ENCODE assay signal across 19 cellular contexts in genomic region chr5:148393390-148393741, GRCh38. TPM values are rescaled to one million over a fixed set of nuclear protein-coding genes. Genes with fewer than 3 reads are reported as not detected.
DNase-seq lines count a peak whose midpoint lies in the region; ATAC-seq and TF ChIP-seq lines count a peak whose summit lies in the region.
"Had no signal": no experiment of that assay in that cellular context is flagged by ENCODE, and none has a peak within 500 bp of the region (broad histone marks: within the 10 kb centered on the region; RNA-seq: fewer than 3 reads in every experiment).

No MANE protein-coding gene starts in this region.

- H3K36me3 Mint-ChIP-seq in stimulated activated naive B cell treated with anti-CD40 and anti-IgM and Interleukin-4, amounts not matched to agents 10 μg/mL and 1 μg/mL and 100 μg/mL, for 72 hours = peaks cover 28 to 32% of the 10 kb centered on the region in 2 donors

- H3K4ac ChIP-seq in mesenchymal stem cell (ENCODE audit: low read depth in 1 of 2, low read length in 2 of 2) = no peak overlapping the region

- CTCF ChIA-PET in Panc1 (lab: Charles Lee) = no interaction called here

- TF ChIP-seq EP300 in suprapubic skin (IDR thresholded peaks at IDR 0.05) = no peak

- H3K79me1 ChIP-seq in mesenchymal stem cell (replicated peaks; ENCODE audit: low read length, poor library complexity, severe bottlenecking) = peaks cover 13% of the 10 kb centered on the region

- intact Hi-C loops in Panc1 (cut with micrococcal nuclease; ENCODE audit: unreplicated experiment) = no loop called here

- no peak overlapping the region for H2BK12ac ChIP-seq in mesenchymal stem cell (ENCODE audit: low read length in 2 of 2)

- TF ChIP-seq POLR2A in suprapubic skin (IDR thresholded peaks at IDR 0.05) = no peak

- H2BK120ac ChIP-seq in mesenchymal stem cell (ENCODE audit: low read depth, low read length) = no peak overlapping the region

- in situ Hi-C loops in Panc1 (cut with HindIII; ENCODE audit: low pct_unique_long_range_greater_than_20kb, low sequenced_read_pairs) = no loop called here

- H3K18ac ChIP-seq in mesenchymal stem cell (ENCODE audit: low read depth in 1 of 2, low read length in 2 of 2) = peak overlapping the region in 1 of 2 experiments; percentile 67

- H2AFZ ChIP-seq in mesenchymal stem cell (ENCODE audit: low read depth, low read length) = no peak overlapping the region

- no peaks in the 10 kb centered on the region for H3K9me3 Mint-ChIP-seq in stimulated activated naive B cell treated with anti-CD40 and anti-IgM and Interleukin-4, amounts not matched to agents 10 μg/mL and 1 μg/mL and 100 μg/mL, for 72 hours
- H3K9me3 Mint-ChIP-seq: CD4-positive, CD25-positive, alpha-beta regulatory T cell had no signal

- no peaks in the 10 kb centered on the region for H3K36me3 ChIP-seq in H7 (replicated peaks; ENCODE audit: control insufficient read depth, insufficient read depth, low read length)
- H3K36me3 ChIP-seq in Panc1 (ENCODE audit: control insufficient read depth, insufficient read depth, low read length) = peaks cover 13% of the 10 kb centered on the region
- H3K36me3 ChIP-seq in mesenchymal stem cell (ENCODE audit: control insufficient read depth in 1 of 2, insufficient read depth in 2 of 2, low read depth in 1 of 2, low read length in 2 of 2) = peaks cover 0 to 55% of the 10 kb centered on the region in 2 experiments
- H3K36me3 ChIP-seq in suprapubic skin = peaks cover 10% of the 10 kb centered on the region
- H3K36me3 ChIP-seq: ovary had no signal

- H3K9me3 ChIP-seq in Panc1 (ENCODE audit: control insufficient read depth, insufficient read depth, low read depth, low read length) = no peaks in the 10 kb centered on the region
- no peaks in the 10 kb centered on the region for H3K9me3 ChIP-seq in mesenchymal stem cell (ENCODE audit: control insufficient read depth, low read length)
- H3K9me3 ChIP-seq in suprapubic skin = no peaks in the 10 kb centered on the region
- H3K9me3 ChIP-seq: heart left ventricle, lower lobe of right lung, ovary, tibial artery had no signal

- DNase-seq in H7 = peak; percentile 11
- peak; percentile 65 to 71 for DNase-seq in NCI-H187 (lab: John Stamatoyannopoulos, UW)
- no peak for DNase-seq in Panc1 (ENCODE audit: low read depth, low spot score)
- DNase-seq in mesenchymal stem cell = peak; percentile 67
- no peak for DNase-seq in LoVo (ENCODE audit: low spot score)
- no peak for DNase-seq in stimulated activated naive B cell treated with anti-CD40 and anti-IgM and Interleukin-4, amounts not matched to agents 10 μg/mL and 1 μg/mL and 100 μg/mL, for 72 hours
- no peak for DNase-seq in suprapubic skin (ENCODE audit: low spot score in 2 of 2)
- DNase-seq: activated effector memory CD4-positive, alpha-beta T cell treated with anti-CD3 and anti-CD28 coated beads, Interleukin-2, amount 50 U/mL, for 16 hours; CD4-positive, CD25-positive, alpha-beta regulatory T cell; heart left ventricle; lower lobe of right lung; NCI-H524 treated with DMSO at 0.1 percent for 48 hours; ovary; stimulated activated CD4-positive, alpha-beta T cell treated with anti-CD3 and anti-CD28 coated beads, Interleukin-15, amount 100 ng/mL, for 24 hours; tibial artery had no signal

- H4K8ac ChIP-seq in mesenchymal stem cell (ENCODE audit: low read length) = no peak overlapping the region

- BruUV-seq in Panc1 (replicated peaks; lab: Mats Ljungman, UMichigan) = no TSS peak

- H3K27ac ChIP-seq in Panc1 (ENCODE audit: low read length) (no peak overlapping the region), mesenchymal stem cell (ENCODE audit: low read length, poor library complexity, severe bottlenecking) (no peak overlapping the region), suprapubic skin (no peak overlapping the region)
- H3K27ac ChIP-seq: heart left ventricle, KMS-11, lower lobe of right lung, ovary, SK-N-MC, tibial artery had no signal

- ATAC-seq in Panc1 (peak; percentile 30; the same call in 1 of the 2 replicates), HG03469 (IDR thresholded peaks at IDR 0.05; ENCODE audit: unreplicated experiment) (no peak)
- ATAC-seq in stimulated activated naive B cell treated with anti-CD40 and anti-IgM and Interleukin-4, amounts not matched to agents 10 μg/mL and 1 μg/mL and 100 μg/mL, for 72 hours (replicated peaks) = no peak
- ATAC-seq: heart left ventricle, lower lobe of right lung had no signal

- no peak overlapping the region for H3K4me2 ChIP-seq in mesenchymal stem cell (ENCODE audit: low read length, poor library complexity, severe bottlenecking)
- H3K4me2 ChIP-seq: KMS-11 had no signal

- POLR2A ChIA-PET in Panc1 (lab: Charles Lee) = interaction anchor here (0.9 kb wide), 1 partner anchor 9 kb away, joined by 3 read pairs; the partner anchor contains the start of gene FBXO38

- peaks cover 33 to 46% of the 10 kb centered on the region in 2 donors for H3K4me1 Mint-ChIP-seq in stimulated activated naive B cell treated with anti-CD40 and anti-IgM and Interleukin-4, amounts not matched to agents 10 μg/mL and 1 μg/mL and 100 μg/mL, for 72 hours

- no peak overlapping the region for H2BK15ac ChIP-seq in mesenchymal stem cell (ENCODE audit: low read depth, poor library complexity, severe bottlenecking)

- TF ChIP-seq CTCF in Panc1 (IDR thresholded peaks at IDR 0.05) (no peak), suprapubic skin (IDR thresholded peaks at IDR 0.05) (no peak)

- H2AK5ac ChIP-seq in mesenchymal stem cell (ENCODE audit: low read length, severe bottlenecking) = no peak overlapping the region

- no peak overlapping the region for H3K27ac Mint-ChIP-seq in stimulated activated naive B cell treated with anti-CD40 and anti-IgM and Interleukin-4, amounts not matched to agents 10 μg/mL and 1 μg/mL and 100 μg/mL, for 72 hours

- no peak overlapping the region for H3K23ac ChIP-seq in mesenchymal stem cell (ENCODE audit: low read length in 2 of 2)

- H4K91ac ChIP-seq in mesenchymal stem cell (ENCODE audit: low read length) = no peak overlapping the region

- WGBS in mesenchymal stem cell = 18% methylated on average over 2 of the region's 3 CpGs
- 68% methylated on average over 3 of the region's 3 CpGs for WGBS in suprapubic skin

- H3K4me3 ChIP-seq in H7 (ENCODE audit: insufficient read depth, low read depth, low read length) (no peak overlapping the region), Panc1 (ENCODE audit: low read depth in 2 of 2, low read length in 2 of 2) (no peak overlapping the region), mesenchymal stem cell (ENCODE audit: insufficient read depth in 1 of 2, low read depth in 1 of 2, low read length in 2 of 2) (no peak overlapping the region), suprapubic skin (no peak overlapping the region)
- H3K4me3 ChIP-seq: heart left ventricle, lower lobe of right lung, ovary, SK-N-MC, tibial artery had no signal

- no peaks in the 10 kb centered on the region for H3K27me3 Mint-ChIP-seq in stimulated activated naive B cell treated with anti-CD40 and anti-IgM and Interleukin-4, amounts not matched to agents 10 μg/mL and 1 μg/mL and 100 μg/mL, for 72 hours
- H3K27me3 Mint-ChIP-seq: CD4-positive, CD25-positive, alpha-beta regulatory T cell had no signal

- H3K4me3 Mint-ChIP-seq in stimulated activated naive B cell treated with anti-CD40 and anti-IgM and Interleukin-4, amounts not matched to agents 10 μg/mL and 1 μg/mL and 100 μg/mL, for 72 hours = no peak overlapping the region

- H3K14ac ChIP-seq in mesenchymal stem cell (ENCODE audit: low read length in 2 of 2) = no peak overlapping the region

- H3K27me3 ChIP-seq in H7 (ENCODE audit: control insufficient read depth, insufficient read depth, low read length) (no peaks in the 10 kb centered on the region), Panc1 (ENCODE audit: control insufficient read depth, insufficient read depth, low read length) (no peaks in the 10 kb centered on the region), mesenchymal stem cell (ENCODE audit: control insufficient read depth in 1 of 2, insufficient read depth in 1 of 2, low read length in 2 of 2) (no peaks in the 10 kb centered on the region), suprapubic skin (no peaks in the 10 kb centered on the region)
- H3K27me3 ChIP-seq: heart left ventricle, ovary, tibial artery had no signal

- peak overlapping the region; percentile 12 for H3K9ac ChIP-seq in mesenchymal stem cell (ENCODE audit: low read length)
- H3K9ac ChIP-seq: KMS-11 had no signal

- no peak overlapping the region for H2BK5ac ChIP-seq in mesenchymal stem cell (ENCODE audit: low read depth, low read length, poor library complexity, severe bottlenecking)

- H3K4me1 ChIP-seq in Panc1 (ENCODE audit: control insufficient read depth, insufficient read depth, low read length) = peaks cover 5% of the 10 kb centered on the region; the same call in 1 of the 2 replicates
- no peaks in the 10 kb centered on the region for H3K4me1 ChIP-seq in mesenchymal stem cell (ENCODE audit: control insufficient read depth, insufficient read depth, low read depth, low read length)
- H3K4me1 ChIP-seq in suprapubic skin = peaks cover 18% of the 10 kb centered on the region

RNA-seq across cellular contexts. Expression of gene FBXO38, which starts 9.6 kb away (rescaled TPM):
- 29.4 and 37.9 TPM in 2 replicates for total RNA-seq in H7 (2014; rRNA removed; shearing (Covaris generic))
- total RNA-seq in Panc1 (2021; ENCODE audit: unreplicated experiment) (34.5 TPM), suprapubic skin (10 to 100 TPM; 18.2 to 98.8 (median 33.1) TPM)
- polyA plus RNA-seq in Panc1 (2012; ENCODE audit: insufficient read length) = 20.0 TPM
- polyA plus RNA-seq in mesenchymal stem cell (2013, experiment 1 of 2) = 27.8 TPM
- polyA plus RNA-seq in mesenchymal stem cell (2013, experiment 2 of 2) = 28.9 TPM

RNA-seq across cellular contexts. Expression of gene SPINK9, which starts 58.0 kb away (rescaled TPM):
- total RNA-seq in H7 (2014; rRNA removed; shearing (Covaris generic)) = not detected in 2 replicates
- not detected for total RNA-seq in Panc1 (2021; ENCODE audit: unreplicated experiment)
- not detected for polyA plus RNA-seq in Panc1 (2012; ENCODE audit: insufficient read length)
- polyA plus RNA-seq in mesenchymal stem cell (2013, experiment 1 of 2) = not detected
- not detected for polyA plus RNA-seq in mesenchymal stem cell (2013, experiment 2 of 2)
- total RNA-seq in suprapubic skin = not detected
- total RNA-seq: bronchial epithelial cell; CD4-positive, CD25-positive, alpha-beta regulatory T cell; lower lobe of right lung; ovary had no signal
- polyA plus RNA-seq: CD4-positive, CD25-positive, alpha-beta regulatory T cell; heart left ventricle; ovary had no signal

Comparison
In these comparisons a context has a peak if more than half of its experiments do, and no peak if none do; other contexts are left out.
1. DNase-seq: peak in H7 (single experiment), NCI-H187 (2 of 2) and mesenchymal stem cell (single experiment); none in Panc1 (single experiment), LoVo (single experiment), stimulated activated naive B cell treated with anti-CD40 and anti-IgM and Interleukin-4, amounts not matched to agents 10 μg/mL and 1 μg/mL and 100 μg/mL, for 72 hours (single experiment) and suprapubic skin (0 of 2).